ENCODE assay signal across 10 cellular contexts in the genomic region with DNA sequence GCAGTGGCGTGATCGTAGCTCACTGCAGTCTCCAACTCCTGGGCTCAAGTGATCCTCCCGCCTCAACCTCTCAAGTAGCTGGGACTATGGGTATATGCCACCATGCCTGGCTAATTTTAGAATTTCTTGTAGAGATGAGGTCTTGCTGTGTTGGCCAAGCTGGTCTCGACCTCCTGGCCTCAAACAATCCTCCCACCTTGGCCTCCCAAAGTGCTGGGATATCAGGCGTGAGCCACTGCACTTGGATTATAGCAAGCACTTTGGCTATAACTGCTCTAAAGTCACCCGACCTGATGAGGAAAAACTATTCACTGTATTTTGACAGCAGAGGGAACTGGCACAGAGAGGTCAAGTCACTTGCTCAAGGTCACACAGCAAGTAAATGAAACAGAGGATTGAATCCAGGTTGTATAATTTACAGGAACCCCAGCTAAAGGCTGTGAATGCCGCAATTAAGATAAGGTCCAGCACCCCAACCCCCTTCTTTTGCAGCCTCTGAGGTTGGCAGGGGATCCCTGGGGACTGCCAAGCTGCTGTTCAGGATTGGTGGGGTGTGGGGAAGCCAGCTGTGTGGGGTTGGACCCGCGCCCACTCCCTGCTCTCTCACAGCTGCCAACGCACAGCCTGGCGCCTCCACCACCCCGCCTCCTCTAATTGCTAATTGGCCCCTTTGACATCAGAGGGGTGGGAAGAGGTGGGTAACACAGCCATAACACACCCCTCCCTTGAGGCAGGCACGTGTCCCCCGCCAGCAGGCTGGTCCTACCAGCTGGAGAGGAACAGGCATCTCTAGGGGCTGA. TPM values are rescaled to one million over a fixed set of nuclear protein-coding genes. Genes with fewer than 3 reads are reported as not detected.
DNase-seq lines count a peak whose midpoint lies in the region; ATAC-seq, FAIRE-seq and TF ChIP-seq lines count a peak whose summit lies in the region.
"Had no signal": no experiment of that assay in that cellular context is flagged by ENCODE, and none has a peak within 500 bp of the region (broad histone marks: within the 10 kb centered on the region; RNA-seq: fewer than 3 reads in every experiment).

No MANE protein-coding gene starts in this region.

- no peak for TF ChIP-seq POLR2A in H54 (IDR thresholded peaks at IDR 0.05; ENCODE audit: low read depth, low read length)

- no peak overlapping the region for H3K27ac Mint-ChIP-seq in endothelial cell (ENCODE audit: unreplicated experiment)
- H3K27ac Mint-ChIP-seq: activated naive CD8-positive, alpha-beta T cell treated with anti-CD3 and anti-CD28 coated beads, Interleukin-2, amount 50 U/mL, for 24 hours had no signal

- H3K4me1 ChIP-seq in mucosa of descending colon (ENCODE audit: low read depth): no peaks in the 10 kb centered on the region

- peaks cover 1% of the 10 kb centered on the region for H3K27me3 Mint-ChIP-seq in endothelial cell (ENCODE audit: unreplicated experiment)
- H3K27me3 Mint-ChIP-seq: activated naive CD8-positive, alpha-beta T cell treated with anti-CD3 and anti-CD28 coated beads, Interleukin-2, amount 50 U/mL, for 24 hours had no signal

- TF ChIP-seq CTCF in mucosa of descending colon (IDR thresholded peaks at IDR 0.05) (no peak), endothelial cell (IDR thresholded peaks at IDR 0.05; ENCODE audit: unreplicated experiment) (no peak)

- intact Hi-C loops in mucosa of descending colon (cut with DNase I, micrococcal nuclease): no loop called here

- ATAC-seq in mucosa of descending colon (peak; percentile 48), HG02678 (IDR thresholded peaks at IDR 0.05; ENCODE audit: unreplicated experiment) (no peak), HG03135 (IDR thresholded peaks at IDR 0.05; ENCODE audit: unreplicated experiment) (no peak)
- ATAC-seq: activated naive CD8-positive, alpha-beta T cell treated with anti-CD3 and anti-CD28 coated beads, Interleukin-2, amount 50 U/mL, for 24 hours had no signal

- H3K36me3 ChIP-seq in mucosa of descending colon (ENCODE audit: low read depth): no peaks in the 10 kb centered on the region

- no peaks in the 10 kb centered on the region for H3K9me3 ChIP-seq in mucosa of descending colon

- no peaks in the 10 kb centered on the region for H3K9me3 Mint-ChIP-seq in endothelial cell (ENCODE audit: unreplicated experiment)
- H3K9me3 Mint-ChIP-seq: activated naive CD8-positive, alpha-beta T cell treated with anti-CD3 and anti-CD28 coated beads, Interleukin-2, amount 50 U/mL, for 24 hours had no signal

- no peak overlapping the region for H3K4me3 Mint-ChIP-seq in endothelial cell (ENCODE audit: unreplicated experiment)
- H3K4me3 Mint-ChIP-seq: activated naive CD8-positive, alpha-beta T cell treated with anti-CD3 and anti-CD28 coated beads, Interleukin-2, amount 50 U/mL, for 24 hours had no signal

- no peaks in the 10 kb centered on the region for H3K36me3 Mint-ChIP-seq in endothelial cell (ENCODE audit: low read depth, unreplicated experiment)

- H3K4me1 Mint-ChIP-seq in endothelial cell (ENCODE audit: unreplicated experiment): no peaks in the 10 kb centered on the region

- DNase-seq in DMS 273 (lab: John Stamatoyannopoulos, UW; ENCODE audit: unreplicated experiment) (peak; percentile 99), NCI-H1436 (lab: John Stamatoyannopoulos, UW) (peak; percentile 97), SHP77 treated with DMSO at 0.1 percent for 48 hours (lab: John Stamatoyannopoulos, UW) (peak; percentile 69), mucosa of descending colon (no peak), endothelial cell (ENCODE audit: low spot score) (no peak), H54 (ENCODE audit: insufficient read length, low spot score) (no peak)
- DNase-seq: activated naive CD8-positive, alpha-beta T cell treated with anti-CD3 and anti-CD28 coated beads, Interleukin-2, amount 50 U/mL, for 24 hours; OCI-M1 had no signal

- H3K4me3 ChIP-seq in mucosa of descending colon: no peak overlapping the region

- FAIRE-seq in H54 (lab: Jason Lieb, UNC): no peak

RNA-seq across cellular contexts. Expression of a gene that starts 6.0 kb away (rescaled TPM):
- total RNA-seq in mucosa of descending colon (1 to 10 TPM in 2 of 3 donors, under 1 TPM in 1; 0.46 to 1.3 (median 1.2) TPM), endothelial cell (ENCODE audit: unreplicated experiment) (not detected)

RNA-seq across cellular contexts. Expression of a gene that starts 8.2 kb away (rescaled TPM):
- total RNA-seq in mucosa of descending colon (1 to 10 TPM in 1 of 3 donors, under 1 TPM in 2; 0.64 to 2.0 (median 0.84) TPM), endothelial cell (ENCODE audit: unreplicated experiment) (19.0 TPM)

RNA-seq across cellular contexts. Expression of a gene that starts 17.1 kb away (rescaled TPM):
- total RNA-seq in mucosa of descending colon (10 to 100 TPM in 2 of 3 donors, 1 to 10 TPM in 1; 4.6 to 27.8 (median 21.0) TPM), endothelial cell (ENCODE audit: unreplicated experiment) (0.90 TPM)

RNA-seq across cellular contexts. Expression of a gene that starts 42.5 kb away (rescaled TPM):
- total RNA-seq in mucosa of descending colon (100 to 1,000 TPM in 2 of 3 donors, 10 to 100 TPM in 1; 91.4 to 330 (median 183) TPM), endothelial cell (ENCODE audit: unreplicated experiment) (66.2 TPM)

RNA-seq across cellular contexts. Expression of a gene that starts 47.2 kb away (rescaled TPM):
- total RNA-seq in mucosa of descending colon (10 to 100 TPM; 43.8 to 82.8 (median 49.0) TPM), endothelial cell (ENCODE audit: unreplicated experiment) (18.3 TPM)

Comparison
In these comparisons a context has a peak if more than half of its experiments do, and no peak if none do; other contexts are left out.
1. DNase-seq: peak in DMS 273 (single experiment), NCI-H1436 (single experiment) and SHP77 treated with DMSO at 0.1 percent for 48 hours (single experiment); none in mucosa of descending colon (0 of 3), endothelial cell (single experiment) and H54 (single experiment).